22 cellular contexts compared by ENCODE assay signal in genomic region chr3:188740030-188740429, GRCh38.
DNase-seq lines count a peak whose midpoint lies in the region; ATAC-seq, FAIRE-seq and TF ChIP-seq lines count a peak whose summit lies in the region.
"Had no signal": no experiment of that assay in that cellular context is flagged by ENCODE, and none has a peak within 500 bp of the region (broad histone marks: within the 10 kb centered on the region; RNA-seq: fewer than 3 reads in every experiment).

No MANE protein-coding gene starts in this region.

- H3K4me2 ChIP-seq in HepG2 (ENCODE audit: low read depth, low read length): no peak overlapping the region
- H3K4me2 ChIP-seq: BLaER1 had no signal

- no peak overlapping the region for H3K27ac ChIP-seq in HepG2 (ENCODE audit: extremely low read length, insufficient read depth, low read length)
- H3K27ac ChIP-seq: 22Rv1, BLaER1, C4-2B, GM23248 had no signal

- TF ChIP-seq RAD21 in HepG2 (CRISPR knock-in tag; IDR thresholded peaks at IDR 0.05): no peak

- no peaks in the 10 kb centered on the region for H3K27me3 ChIP-seq in HepG2 (ENCODE audit: control insufficient read depth in 1 of 2, insufficient read depth in 2 of 2, low read length in 2 of 2)
- H3K27me3 ChIP-seq: BLaER1 had no signal

- H3K27ac Mint-ChIP-seq in progenitor cell of endocrine pancreas: peak overlapping the region; percentile 58
- H3K27ac Mint-ChIP-seq in activated CD4-positive, alpha-beta T cell treated with anti-CD3 and anti-CD28 coated beads, Interleukin-2, amount 10 ng/mL, durations not matched to agents 24 days and 14 days: no peak overlapping the region
- H3K27ac Mint-ChIP-seq: B cell; CD4-positive, CD25-positive, alpha-beta regulatory T cell; CD8-positive, alpha-beta T cell; H9; HFFc6 had no signal

- no peaks in the 10 kb centered on the region for H3K9me3 Mint-ChIP-seq in progenitor cell of endocrine pancreas (ENCODE audit: low read depth)
- H3K9me3 Mint-ChIP-seq in activated CD4-positive, alpha-beta T cell treated with anti-CD3 and anti-CD28 coated beads, Interleukin-2, amount 10 ng/mL, durations not matched to agents 24 days and 14 days: no peaks in the 10 kb centered on the region
- H3K9me3 Mint-ChIP-seq: CD4-positive, CD25-positive, alpha-beta regulatory T cell; CD8-positive, alpha-beta T cell; H9; HFFc6 had no signal

- H2AFZ ChIP-seq in HepG2 (ENCODE audit: low read length): no peak overlapping the region
- H2AFZ ChIP-seq: GM23248 had no signal

- H3K4me1 Mint-ChIP-seq in progenitor cell of endocrine pancreas (ENCODE audit: low read depth): no peaks in the 10 kb centered on the region
- no peaks in the 10 kb centered on the region for H3K4me1 Mint-ChIP-seq in activated CD4-positive, alpha-beta T cell treated with anti-CD3 and anti-CD28 coated beads, Interleukin-2, amount 10 ng/mL, durations not matched to agents 24 days and 14 days
- H3K4me1 Mint-ChIP-seq: B cell, H9 had no signal

- WGBS in HepG2 (ENCODE audit: low lambda C conversion rate): 100% methylated on average over 1 of the region's 1 CpG
- 94 to 100% methylated on average over 1 of the region's 1 CpG for WGBS in lower leg skin, 2 donors

- no peak for TF ChIP-seq CTCF in HepG2 (CRISPR knock-in tag; IDR thresholded peaks at IDR 0.05)
- TF ChIP-seq CTCF in progenitor cell of endocrine pancreas (IDR thresholded peaks at IDR 0.05; ENCODE audit: unreplicated experiment): no peak
- no peak for TF ChIP-seq CTCF in lower leg skin (IDR thresholded peaks at IDR 0.05)

- peak in 1 of 2 experiments; percentile 28; a peak in 1 of 4 replicates for TF ChIP-seq EP300 in HepG2 (IDR thresholded peaks at IDR 0.05; ENCODE audit: low read depth in 2 of 2, low read length in 2 of 2)
- no peak for TF ChIP-seq EP300 in HepG2 (CRISPR knock-in tag; IDR thresholded peaks at IDR 0.05; ENCODE audit: borderline replicate concordance)

- H3K4me1 ChIP-seq in HepG2 (ENCODE audit: insufficient read depth, low read length): peaks cover 50% of the 10 kb centered on the region
- H3K4me1 ChIP-seq: BLaER1 had no signal

- intact Hi-C loops in HepG2 (cut with micrococcal nuclease; ENCODE audit: unreplicated experiment) (loop anchor here (10.0 kb wide), 1 partner anchor 215 kb away; no protein-coding TSS in a partner anchor), lower leg skin (cut with DNase I; ENCODE audit: low total_unique reads) (loop anchor here (5.0 kb wide), 1 partner anchor 298 kb away; no protein-coding TSS in a partner anchor), Right ventricle myocardium superior (cut with DNase I) (no loop called here)
- intact Hi-C loops in activated CD4-positive, alpha-beta T cell treated with anti-CD3 and anti-CD28 coated beads, Interleukin-2, amount 10 ng/mL, durations not matched to agents 24 days and 14 days (cut with micrococcal nuclease): no loop called here

- H3K4me3 ChIP-seq in HepG2 (replicated peaks in 1 of 3; ENCODE audit: insufficient read depth in 1 of 3, low read depth in 2 of 3, low read length in 3 of 3): no peak overlapping the region
- no peak overlapping the region for H3K4me3 ChIP-seq in lower leg skin (ENCODE audit: low read depth, poor library complexity, severe bottlenecking)
- H3K4me3 ChIP-seq: BLaER1, GM23248 had no signal

- H3K9ac ChIP-seq in HepG2 (ENCODE audit: insufficient read depth, low read depth, low read length): no peak overlapping the region
- H3K9ac ChIP-seq: BLaER1, GM23248 had no signal

- no peaks in the 10 kb centered on the region for H3K36me3 Mint-ChIP-seq in progenitor cell of endocrine pancreas (ENCODE audit: insufficient read depth)
- no peaks in the 10 kb centered on the region for H3K36me3 Mint-ChIP-seq in activated CD4-positive, alpha-beta T cell treated with anti-CD3 and anti-CD28 coated beads, Interleukin-2, amount 10 ng/mL, durations not matched to agents 24 days and 14 days (ENCODE audit: low read depth)
- H3K36me3 Mint-ChIP-seq: CD4-positive, CD25-positive, alpha-beta regulatory T cell; CD8-positive, alpha-beta T cell had no signal

- peak; percentile 18 for FAIRE-seq in GM19239 (lab: Jason Lieb, UNC)
- FAIRE-seq in HepG2 (lab: Jason Lieb, UNC): no peak
- FAIRE-seq: A204.1, GM12892, H1 had no signal

- H3K79me2 ChIP-seq in HepG2 (ENCODE audit: insufficient read depth, low read length): no peaks in the 10 kb centered on the region

- H4K20me1 ChIP-seq in HepG2 (ENCODE audit: insufficient read depth, low read length): no peaks in the 10 kb centered on the region
- H4K20me1 ChIP-seq: BLaER1 had no signal

- DNase-seq in GM19239 (ENCODE audit: insufficient read length, low spot score) (no peak), HepG2 (ENCODE audit: low spot score) (no peak), progenitor cell of endocrine pancreas (ENCODE audit: low spot score, unreplicated experiment) (no peak), lower leg skin (ENCODE audit: low spot score in 2 of 2) (no peak), Right ventricle myocardium superior (no peak)
- no peak for DNase-seq in activated CD4-positive, alpha-beta T cell treated with anti-CD3 and anti-CD28 coated beads, Interleukin-2, amount 10 ng/mL, durations not matched to agents 24 days and 14 days
- DNase-seq: Caco-2; CD4-positive, CD25-positive, alpha-beta regulatory T cell; CD8-positive, alpha-beta T cell; DMS153; DND-41; GM23248; H9; HFFc6 had no signal

- in situ Hi-C loops in HepG2 (cut with HindIII; ENCODE audit: extremely low pct_ligation_motif_present, low pct_unique_long_range_greater_than_20kb): loop anchor here (25.0 kb wide), 1 partner anchor 1003 kb away; the partner anchor contains the start of gene BCL6

- TF ChIP-seq POLR2A in HepG2 (IDR thresholded peaks at IDR 0.05; ENCODE audit: insufficient read depth in 1 of 2, low read depth in 2 of 2, low read length in 2 of 2): no peak
- TF ChIP-seq POLR2A in lower leg skin (IDR thresholded peaks at IDR 0.05): no peak

- POLR2A ChIA-PET in HepG2 (lab: Yijun Ruan, JAX): no interaction called here

- H3K36me3 ChIP-seq in HepG2 (replicated peaks in 1 of 2; ENCODE audit: control insufficient read depth in 1 of 2, insufficient read depth in 2 of 2, low read length in 2 of 2): no peaks in the 10 kb centered on the region
- H3K36me3 ChIP-seq: BLaER1 had no signal

- CTCF ChIA-PET in HepG2 (lab: Yijun Ruan, JAX; ENCODE audit: low intra/inter-chr PET ratio, low total read pairs): no interaction called here

- H3K9me3 ChIP-seq in HepG2 (ENCODE audit: low read length): no peaks in the 10 kb centered on the region
- H3K9me3 ChIP-seq: BLaER1, Caco-2 had no signal

- H3K4me3 Mint-ChIP-seq in progenitor cell of endocrine pancreas (ENCODE audit: low read depth): no peak overlapping the region
- H3K4me3 Mint-ChIP-seq in activated CD4-positive, alpha-beta T cell treated with anti-CD3 and anti-CD28 coated beads, Interleukin-2, amount 10 ng/mL, durations not matched to agents 24 days and 14 days: no peak overlapping the region
- H3K4me3 Mint-ChIP-seq: B cell; CD4-positive, CD25-positive, alpha-beta regulatory T cell; CD8-positive, alpha-beta T cell; H9; HFFc6 had no signal

- H3K27me3 Mint-ChIP-seq in progenitor cell of endocrine pancreas: no peaks in the 10 kb centered on the region
- H3K27me3 Mint-ChIP-seq in activated CD4-positive, alpha-beta T cell treated with anti-CD3 and anti-CD28 coated beads, Interleukin-2, amount 10 ng/mL, durations not matched to agents 24 days and 14 days: peaks cover 8% of the 10 kb centered on the region
- H3K27me3 Mint-ChIP-seq: B cell; CD4-positive, CD25-positive, alpha-beta regulatory T cell had no signal

- no TSS peak for BruUV-seq in HepG2 (replicated peaks; lab: Mats Ljungman, UMichigan)

- no peak for ATAC-seq in HepG2
- no peak for ATAC-seq in Right ventricle myocardium superior (ENCODE audit: poor library complexity)
- ATAC-seq: CD8-positive, alpha-beta T cell; HCT116 had no signal

TF ChIP-seq in HepG2, 621 proteins besides CTCF, POLR2A, EP300 and RAD21 (continues in another document):
- TF ChIP-seq GATAD2A (CRISPR knock-in tag; IDR thresholded peaks at IDR 0.05): 0 out of 2 replicates have a peak, but pooled peaks have one; percentile 22
- no peak for TF ChIP-seq DMAP1 (CRISPR knock-in tag; IDR thresholded peaks at IDR 0.05)
- peak; percentile 66 for TF ChIP-seq HNF4A (CRISPR knock-in tag; IDR thresholded peaks at IDR 0.05)
- no peak for TF ChIP-seq ZNF496 (CRISPR knock-in tag; IDR thresholded peaks at IDR 0.05; ENCODE audit: insufficient replicate concordance)
- TF ChIP-seq CEBPB (IDR thresholded peaks at IDR 0.05; ENCODE audit: borderline replicate concordance, low read depth, low read length): 0 out of 2 replicates have a peak, but pooled peaks have one; percentile 22
- TF ChIP-seq CSRNP2 (CRISPR knock-in tag; conservative IDR thresholded peaks at IDR 0.05; ENCODE audit: low read depth): no peak
- TF ChIP-seq BATF2 (CRISPR knock-in tag; IDR thresholded peaks at IDR 0.05): no peak
- no peak for TF ChIP-seq HNRNPL (IDR thresholded peaks at IDR 0.05; ENCODE audit: low read depth, low read length)
- TF ChIP-seq CEBPG (CRISPR knock-in tag; IDR thresholded peaks at IDR 0.05): peak; percentile 53
- no peak for TF ChIP-seq PTBP1 (IDR thresholded peaks at IDR 0.05; ENCODE audit: low read depth, low read length, poor library complexity, severe bottlenecking)
- no peak for TF ChIP-seq MBNL3 (CRISPR knock-in tag; conservative IDR thresholded peaks at IDR 0.05)
- no peak for TF ChIP-seq ZNF660 (CRISPR knock-in tag; IDR thresholded peaks at IDR 0.05; ENCODE audit: borderline replicate concordance, low read depth)
- no peak for TF ChIP-seq ZNF292 (CRISPR knock-in tag; IDR thresholded peaks at IDR 0.05; ENCODE audit: borderline replicate concordance, low read depth)
- TF ChIP-seq TRIM24 (CRISPR knock-in tag; IDR thresholded peaks at IDR 0.05): 0 out of 2 replicates have a peak, but pooled peaks have one; percentile 14

Comparison
In these comparisons a context has a peak if more than half of its experiments do, and no peak if none do; other contexts are left out.
1. intact Hi-C loops: an anchor here in HepG2 (10.0 kb wide) and lower leg skin (5.0 kb wide); none called in activated CD4-positive, alpha-beta T cell treated with anti-CD3 and anti-CD28 coated beads, Interleukin-2, amount 10 ng/mL, durations not matched to agents 24 days and 14 days and Right ventricle myocardium superior.